ENCODE assay signal across 29 cellular contexts in the genomic region with DNA sequence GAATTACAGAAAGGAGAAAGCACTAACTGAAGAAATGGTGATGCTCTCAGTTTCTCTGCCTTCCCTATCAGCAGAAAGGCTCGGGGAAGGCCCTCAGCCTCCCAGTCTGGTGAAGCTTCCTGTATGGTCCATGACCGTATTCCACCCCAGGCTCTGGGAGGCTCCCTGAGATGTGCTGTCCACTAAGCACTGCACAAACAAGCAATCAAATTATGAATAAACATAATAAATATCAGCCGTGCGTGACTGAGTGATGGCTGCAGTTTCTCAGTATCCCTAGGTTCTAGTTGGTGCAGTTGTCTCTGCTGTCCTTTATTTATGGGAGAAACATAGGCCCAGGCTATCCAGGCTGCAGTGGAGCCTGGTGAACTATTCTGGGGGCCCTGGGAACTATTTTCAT. TPM values are rescaled to one million over a fixed set of nuclear protein-coding genes. Genes with fewer than 3 reads are reported as not detected.
"Had no signal": no experiment of that assay in that cellular context is flagged by ENCODE, and none has a peak within 500 bp of the region (broad histone marks: within the 10 kb centered on the region; RNA-seq: fewer than 3 reads in every experiment).

No MANE protein-coding gene starts in this region.

- H3K27me3 Mint-ChIP-seq: activated CD8-positive, alpha-beta T cell treated with anti-CD3 and anti-CD28 coated beads for 36 hours; natural killer cell treated with Interleukin-12 subunit alpha and Interleukin-12 subunit beta and Interleukin-15 and Interleukin-18, amount 100 ng/mL, for 72 hours; stimulated activated memory B cell treated with anti-CD40 and anti-IgM and Interleukin-4, amounts not matched to agents 10 μg/mL and 1 μg/mL and 100 μg/mL, for 72 hours had no signal

- DNase-seq: activated CD4-positive, alpha-beta T cell treated with anti-CD3 and anti-CD28 coated beads for 48 hours; activated CD8-positive, alpha-beta T cell treated with anti-CD3 and anti-CD28 coated beads for 36 hours; activated T-cell treated with anti-CD3 and anti-CD28 coated beads, Interleukin-2, amount 50 U/mL, for 48 hours; aorta; body of pancreas; cerebellar nuclear complex; colonic mucosa; effector CD8-positive, alpha-beta T cell; esophagus squamous epithelium; foreskin melanocyte; kidney glomerular epithelial cell; lower lobe of right lung; mesenchymal stem cell; right lobe of liver; small intestine; stimulated activated CD4-positive, alpha-beta T cell treated with anti-CD3 and anti-CD28 coated beads, Interleukin-4, amount 100 ng/mL, for 24 hours; stomach; thyroid gland; upper lobe of right lung had no signal

- H3K4me3 Mint-ChIP-seq: activated CD8-positive, alpha-beta T cell treated with anti-CD3 and anti-CD28 coated beads for 36 hours; natural killer cell treated with Interleukin-12 subunit alpha and Interleukin-12 subunit beta and Interleukin-15 and Interleukin-18, amount 100 ng/mL, for 72 hours; stimulated activated memory B cell treated with anti-CD40 and anti-IgM and Interleukin-4, amounts not matched to agents 10 μg/mL and 1 μg/mL and 100 μg/mL, for 72 hours had no signal

- H3K9me3 Mint-ChIP-seq: activated CD8-positive, alpha-beta T cell treated with anti-CD3 and anti-CD28 coated beads for 36 hours; activated naive CD4-positive, alpha-beta T cell treated with anti-CD3 and anti-CD28 coated beads, Interleukin-2, amount 50 U/mL, for 72 hours; activated T-helper 2 cell treated with anti-CD3 and anti-CD28 coated beads, Interferon-gamma antibody, Interleukin-2, Interleukin-4, amounts not matched to agents 10 μg/mL and 5 μg/mL and 100 μg/mL, durations not matched to agents 14 hours and 24 hours and 36 hours; natural killer cell treated with Interleukin-12 subunit alpha and Interleukin-12 subunit beta and Interleukin-15 and Interleukin-18, amount 100 ng/mL, for 72 hours; stimulated activated memory B cell treated with anti-CD40 and anti-IgM and Interleukin-4, amounts not matched to agents 10 μg/mL and 1 μg/mL and 100 μg/mL, for 72 hours had no signal

- H3K9me3 ChIP-seq: adrenal gland, body of pancreas, colonic mucosa, esophagus squamous epithelium, lower lobe of right lung, neutrophil, right lobe of liver, stomach, thyroid gland, upper lobe of right lung had no signal

- ATAC-seq: activated CD8-positive, alpha-beta T cell treated with anti-CD3 and anti-CD28 coated beads for 36 hours; activated naive CD4-positive, alpha-beta T cell treated with anti-CD3 and anti-CD28 coated beads, Interleukin-2, amount 50 U/mL, for 72 hours; body of pancreas; left lobe of liver; lower lobe of right lung; natural killer cell treated with Interleukin-12 subunit alpha and Interleukin-12 subunit beta and Interleukin-15 and Interleukin-18, amount 100 ng/mL, for 72 hours; right lobe of liver; stimulated activated memory B cell treated with anti-CD40 and anti-IgM and Interleukin-4, amounts not matched to agents 10 μg/mL and 1 μg/mL and 100 μg/mL, for 72 hours; upper lobe of right lung had no signal

- H3K4me3 ChIP-seq: adrenal gland, body of pancreas, cardiac muscle cell, colonic mucosa, esophagus squamous epithelium, lower lobe of right lung, right lobe of liver, stomach, thyroid gland, upper lobe of right lung had no signal

- H3K27me3 ChIP-seq: adrenal gland, body of pancreas, cardiac muscle cell, colonic mucosa, esophagus squamous epithelium, neutrophil, right lobe of liver, stomach, thyroid gland, upper lobe of right lung had no signal

- H3K27ac Mint-ChIP-seq: activated T-helper 2 cell treated with anti-CD3 and anti-CD28 coated beads, Interferon-gamma antibody, Interleukin-2, Interleukin-4, amounts not matched to agents 10 μg/mL and 5 μg/mL and 100 μg/mL, durations not matched to agents 14 hours and 24 hours and 36 hours; natural killer cell treated with Interleukin-12 subunit alpha and Interleukin-12 subunit beta and Interleukin-15 and Interleukin-18, amount 100 ng/mL, for 72 hours; stimulated activated memory B cell treated with anti-CD40 and anti-IgM and Interleukin-4, amounts not matched to agents 10 μg/mL and 1 μg/mL and 100 μg/mL, for 72 hours had no signal

- H3K27ac ChIP-seq: adrenal gland, body of pancreas, cardiac muscle cell, colonic mucosa, epithelial cell of prostate, esophagus squamous epithelium, lower lobe of right lung, neutrophil, right lobe of liver, stomach, thyroid gland, upper lobe of right lung had no signal

RNA-seq across cellular contexts. Expression of a gene that starts 9.1 kb away (rescaled TPM):
- total RNA-seq: osteocyte had no signal
